1 cellular context compared by ENCODE assay signal in genomic region chr1:198966519-198966918, GRCh38.
TF ChIP-seq lines count a peak whose summit lies in the region.

No MANE protein-coding gene starts in this region.

TF ChIP-seq in H1, 55 proteins besides CTCF, POLR2A, EP300 and RAD21 (continued from another document):
- no peak for TF ChIP-seq RNF2 (IDR thresholded peaks at IDR 0.05; ENCODE audit: borderline replicate concordance, low read depth, low read length, missing control alignments, poor library complexity, severe bottlenecking)
- no peak for TF ChIP-seq TCF12 (IDR thresholded peaks at IDR 0.05; ENCODE audit: low read depth, low read length)
- no peak for TF ChIP-seq PHF8 (conservative IDR thresholded peaks at IDR 0.05; ENCODE audit: low read depth, low read length)
